Comparison of ENCODE assay signal across 8 cellular contexts in the genomic region with DNA sequence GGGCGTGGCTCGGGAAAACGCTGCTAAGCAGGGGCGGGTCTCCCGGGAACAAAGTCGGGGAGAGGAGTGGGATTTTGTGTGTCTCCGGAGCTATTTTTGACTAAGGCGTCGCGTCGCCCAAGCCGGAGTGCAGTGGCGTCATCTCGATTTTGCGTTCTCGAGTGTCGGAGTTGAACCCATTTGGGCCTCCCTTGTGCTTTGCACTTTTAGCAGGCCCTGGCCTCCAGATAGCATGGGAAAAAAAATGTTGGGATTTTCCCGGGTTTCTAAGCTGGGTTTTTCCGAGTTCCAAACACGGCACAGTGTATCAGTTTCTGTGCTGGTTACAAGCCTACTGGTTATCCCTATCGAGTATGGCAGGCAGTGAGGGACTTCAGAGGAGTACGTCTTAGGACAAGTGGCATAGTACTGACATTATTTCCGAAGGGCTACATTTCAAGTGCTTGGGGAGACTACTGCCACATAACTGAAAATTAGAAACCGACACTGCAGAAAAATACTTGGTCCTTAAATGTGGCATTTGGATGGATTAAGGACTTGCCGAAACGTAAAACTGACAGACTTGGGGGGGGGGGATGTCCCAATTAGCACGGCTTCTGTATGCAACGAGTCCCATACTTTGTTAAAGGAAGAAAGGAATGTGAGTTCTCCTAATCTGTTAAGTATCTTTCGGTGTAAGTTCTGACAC.
A peak's percentile ranks its signal among the peaks of the same experiment; 100 is the strongest.
DNase-seq lines count a peak whose midpoint lies in the region; ATAC-seq and TF ChIP-seq lines count a peak whose summit lies in the region.

No MANE protein-coding gene starts in this region.

- no peaks in the 10 kb centered on the region for H3K4me1 ChIP-seq in iPS DF 6.9 (ENCODE audit: control insufficient read depth, insufficient read depth, low read length)
- peaks cover 0 to 22% (median 9%) of the 10 kb centered on the region in 4 donors for H3K4me1 ChIP-seq in sigmoid colon

- peak; percentile 13 for ATAC-seq in GM21786 (IDR thresholded peaks at IDR 0.05; ENCODE audit: unreplicated experiment)

- TF ChIP-seq POLR2A in sigmoid colon (IDR thresholded peaks at IDR 0.05): peak; percentile 30 to 82

- no peaks in the 10 kb centered on the region for H3K36me3 ChIP-seq in KOPT-K1 (ENCODE audit: insufficient read depth, low read length)
- no peaks in the 10 kb centered on the region for H3K36me3 ChIP-seq in iPS DF 6.9 (ENCODE audit: control insufficient read depth, insufficient read depth, low read length)
- no peaks in the 10 kb centered on the region for H3K36me3 ChIP-seq in sigmoid colon

- H3K4me3 ChIP-seq in iPS DF 6.9 (ENCODE audit: low read length): peak overlapping the region; percentile 80; the same call in 1 of the 2 replicates
- peak overlapping the region; percentile 66 to 86 (median 69) for H3K4me3 ChIP-seq in sigmoid colon

- WGBS in iPS DF 6.9 (ENCODE audit: insufficient coverage, insufficient read length): no CpG with 5 or more reads among the region's 29 CpGs
- WGBS in sigmoid colon, 2 donors: 0% methylated on average over 29 of the region's 29 CpGs

- TF ChIP-seq EP300 in sigmoid colon (IDR thresholded peaks at IDR 0.05): no peak

- H3K27ac ChIP-seq in KOPT-K1 (ENCODE audit: low read depth, low read length, poor library complexity, severe bottlenecking): peak overlapping the region; percentile 90
- peak overlapping the region; percentile 9 for H3K27ac ChIP-seq in iPS DF 6.9 (ENCODE audit: low read length)
- peak overlapping the region; percentile 94 to 100 (median 98) for H3K27ac ChIP-seq in sigmoid colon

- no peaks in the 10 kb centered on the region for H3K9me3 ChIP-seq in KOPT-K1 (ENCODE audit: insufficient read depth, low read length, poor library complexity, severe bottlenecking)
- H3K9me3 ChIP-seq in iPS DF 6.9 (ENCODE audit: control insufficient read depth, insufficient read depth, low read length): no peaks in the 10 kb centered on the region
- H3K9me3 ChIP-seq in sigmoid colon: no peaks in the 10 kb centered on the region

- H3K27me3 ChIP-seq in iPS DF 6.9 (ENCODE audit: control insufficient read depth, insufficient read depth, low read length) (no peaks in the 10 kb centered on the region), sigmoid colon (no peaks in the 10 kb centered on the region)

- TF ChIP-seq CTCF in sigmoid colon (IDR thresholded peaks at IDR 0.05) (no peak), GM20000 (IDR thresholded peaks at IDR 0.05; ENCODE audit: extremely low read depth, missing control alignments) (no peak)

- peak; percentile 91 for DNase-seq in ELF-1 (ENCODE audit: low read depth, low spot score)
- DNase-seq in SKM-1 treated with dmso at 0.1 percent for 144 hours (lab: John Stamatoyannopoulos, UW; ENCODE audit: unreplicated experiment): peak; percentile 86
- DNase-seq in amniotic stem cell (lab: John Stamatoyannopoulos, UW): peak; percentile 4
- no peak for DNase-seq in iPS DF 6.9 (ENCODE audit: low read depth, low spot score)
- DNase-seq in sigmoid colon: no peak
- DNase-seq in GM20000 (ENCODE audit: low spot score): no peak

- intact Hi-C loops in sigmoid colon (cut with DNase I): loop anchor here (1.0 to 10.0 kb wide), 8 partner anchors 40 to 1318 kb away; a partner anchor contains a TSS

Comparison
In these comparisons a context has a peak if more than half of its experiments do, and no peak if none do; other contexts are left out.
1. DNase-seq: peak in ELF-1 (single experiment), SKM-1 treated with dmso at 0.1 percent for 144 hours (single experiment) and amniotic stem cell (single experiment); none in iPS DF 6.9 (single experiment), sigmoid colon (single experiment) and GM20000 (single experiment).
2. H3K27ac ChIP-seq: peak in every context shown above with its lines; median percentile 98 in sigmoid colon; 90 in KOPT-K1; 9 in iPS DF 6.9.